ENCODE assay signal across 22 cellular contexts in genomic region chr19:29273000-29273691, GRCh38.
"Had no signal": no experiment of that assay in that cellular context is flagged by ENCODE, and none has a peak within 500 bp of the region (broad histone marks: within the 10 kb centered on the region; RNA-seq: fewer than 3 reads in every experiment).

No MANE protein-coding gene starts in this region.

- ATAC-seq: activated naive CD4-positive, alpha-beta T cell treated with anti-CD3 and anti-CD28 coated beads, Interleukin-2, amount 50 U/mL, for 72 hours; gastrocnemius medialis had no signal

- H3K9me3 Mint-ChIP-seq: activated CD4-positive, alpha-beta memory T cell treated with anti-CD3 and anti-CD28 coated beads, Interleukin-2, amount 10 ng/mL, durations not matched to agents 7 days and 5 days; activated naive CD4-positive, alpha-beta T cell treated with anti-CD3 and anti-CD28 coated beads, Interleukin-2, amount 50 U/mL, for 72 hours; nephron progenitor cell had no signal

- DNase-seq: activated CD4-positive, alpha-beta memory T cell treated with anti-CD3 and anti-CD28 coated beads, Interleukin-2, amount 10 ng/mL, durations not matched to agents 7 days and 5 days; activated CD4-positive, alpha-beta T cell treated with anti-CD3 and anti-CD28 coated beads for 48 hours; activated CD4-positive, CD25-positive, alpha-beta regulatory T cell; activated gamma-delta T cell; cortex of kidney; gastrocnemius medialis; left ventricle myocardium inferior; mammary epithelial cell; nephron progenitor cell; nucleus accumbens; posterior cingulate gyrus; stimulated activated CD4-positive, alpha-beta T cell treated with anti-CD3 and anti-CD28 coated beads, Interleukin-12 subunit alpha, Interleukin-12 subunit beta, amount 100 ng/mL, for 4 hours; stimulated activated CD4-positive, alpha-beta T cell treated with anti-CD3 and anti-CD28 coated beads, Interleukin-1b, Interleukin-23, amount 100 ng/mL, for 48 hours; stimulated activated CD8-positive, alpha-beta memory T cell treated with anti-CD3 and anti-CD28 coated beads, Interleukin-4, amount 100 ng/mL, for 48 hours; stimulated activated naive CD4-positive, alpha-beta T cell treated with Interleukin-2 at 50 U/mL for 16 hours; T-helper 1 cell; T-helper 9 cell had no signal

- H3K27me3 ChIP-seq: adrenal gland had no signal

- H3K9me3 ChIP-seq: adrenal gland, breast epithelium, gastrocnemius medialis had no signal

- H3K4me3 ChIP-seq: adrenal gland, breast epithelium, gastrocnemius medialis, left ventricle myocardium inferior, tibial nerve had no signal

- H3K4me3 Mint-ChIP-seq: activated CD4-positive, alpha-beta memory T cell treated with anti-CD3 and anti-CD28 coated beads, Interleukin-2, amount 10 ng/mL, durations not matched to agents 7 days and 5 days; nephron progenitor cell had no signal

- H3K27ac ChIP-seq: adrenal gland, breast epithelium, gastrocnemius medialis, left ventricle myocardium inferior, tibial nerve had no signal

- H3K27ac Mint-ChIP-seq: activated CD4-positive, alpha-beta memory T cell treated with anti-CD3 and anti-CD28 coated beads, Interleukin-2, amount 10 ng/mL, durations not matched to agents 7 days and 5 days; activated naive CD4-positive, alpha-beta T cell treated with anti-CD3 and anti-CD28 coated beads, Interleukin-2, amount 50 U/mL, for 72 hours; nephron progenitor cell had no signal

- FAIRE-seq: astrocyte had no signal

- H3K36me3 ChIP-seq: adrenal gland, breast epithelium, gastrocnemius medialis, left ventricle myocardium inferior, tibial nerve had no signal

- H3K4me1 ChIP-seq: adrenal gland, breast epithelium, gastrocnemius medialis, left ventricle myocardium inferior, tibial nerve had no signal
